ENCODE assay signal across 23 cellular contexts in genomic region chr1:20148571-20149500, GRCh38. TPM values are rescaled to one million over a fixed set of nuclear protein-coding genes. Genes with fewer than 3 reads are reported as not detected.
"Had no signal": no experiment of that assay in that cellular context is flagged by ENCODE, and none has a peak within 500 bp of the region (broad histone marks: within the 10 kb centered on the region; RNA-seq: fewer than 3 reads in every experiment).

No MANE protein-coding gene starts in this region.

- H3K27ac Mint-ChIP-seq: activated B cell treated with CpG ODN at 0.5 μM for 24 hours; activated CD4-positive, alpha-beta T cell treated with anti-CD3 and anti-CD28 coated beads, Interleukin-2, amount 10 ng/mL, durations not matched to agents 24 days and 14 days; activated naive CD8-positive, alpha-beta T cell treated with anti-CD3 and anti-CD28 coated beads for 36 hours; T-cell had no signal

- H3K9me3 Mint-ChIP-seq: activated B cell treated with CpG ODN at 0.5 μM for 24 hours; activated CD4-positive, alpha-beta T cell treated with anti-CD3 and anti-CD28 coated beads, Interleukin-2, amount 10 ng/mL, durations not matched to agents 24 days and 14 days; activated naive CD8-positive, alpha-beta T cell treated with anti-CD3 and anti-CD28 coated beads for 36 hours; activated T-cell treated with anti-CD3 and anti-CD28 coated beads, Interleukin-2, amount 50 U/mL, for 4 hours; T-cell had no signal

- H3K4me3 ChIP-seq: SK-N-MC had no signal

- H3K27ac ChIP-seq: SK-N-MC had no signal

- H3K4me3 Mint-ChIP-seq: activated B cell treated with CpG ODN at 0.5 μM for 24 hours; activated CD4-positive, alpha-beta T cell treated with anti-CD3 and anti-CD28 coated beads, Interleukin-2, amount 10 ng/mL, durations not matched to agents 24 days and 14 days; activated naive CD8-positive, alpha-beta T cell treated with anti-CD3 and anti-CD28 coated beads for 36 hours; activated T-cell treated with anti-CD3 and anti-CD28 coated beads, Interleukin-2, amount 50 U/mL, for 4 hours; T-cell had no signal

- H3K36me3 Mint-ChIP-seq: activated naive CD8-positive, alpha-beta T cell treated with anti-CD3 and anti-CD28 coated beads for 36 hours; T-cell had no signal

- ATAC-seq: activated T-cell treated with anti-CD3 and anti-CD28 coated beads, Interleukin-2, amount 50 U/mL, for 4 hours; PC-3; T-cell had no signal

- DNase-seq: activated B cell treated with CpG ODN at 0.5 μM for 24 hours; activated CD4-positive, alpha-beta T cell treated with anti-CD3 and anti-CD28 coated beads for 1 hour; activated CD4-positive, alpha-beta T cell treated with anti-CD3 and anti-CD28 coated beads, Interleukin-2, amount 10 ng/mL, durations not matched to agents 24 days and 14 days; activated CD4-positive, alpha-beta T cell treated with anti-CD3 and anti-CD28 coated beads, Interleukin-2, amount 50 U/mL, for 48 hours; activated effector memory CD4-positive, alpha-beta T cell treated with anti-CD3 and anti-CD28 coated beads, Interleukin-2, amount 50 U/mL, for 16 hours; activated naive CD4-positive, alpha-beta T cell treated with Interleukin-2 at 50 U/mL for 16 hours; activated naive CD8-positive, alpha-beta T cell treated with anti-CD3 and anti-CD28 coated beads for 36 hours; activated T-cell treated with anti-CD3 and anti-CD28 coated beads, Interleukin-2, amount 50 U/mL, for 4 hours; IMR-90; Kasumi-1; KBM-7; NCI-H1105 treated with DMSO at 0.1 percent for 48 hours; NCI-H1436 treated with DMSO at 0.1 percent for 48 hours; NCI-H187; NCI-H2081; NCI-H446; NCI-H524; PC-3; T-cell; T-helper 2 cell; T1000 had no signal

- H3K27me3 Mint-ChIP-seq: activated B cell treated with CpG ODN at 0.5 μM for 24 hours; activated CD4-positive, alpha-beta T cell treated with anti-CD3 and anti-CD28 coated beads, Interleukin-2, amount 10 ng/mL, durations not matched to agents 24 days and 14 days; activated naive CD8-positive, alpha-beta T cell treated with anti-CD3 and anti-CD28 coated beads for 36 hours; T-cell had no signal

RNA-seq across cellular contexts. Expression of gene PLA2G2F, which starts 9.7 kb away (rescaled TPM):
- total RNA-seq: activated B cell treated with CpG ODN at 0.5 μM for 24 hours; activated CD4-positive, alpha-beta T cell treated with anti-CD3 and anti-CD28 coated beads, Interleukin-2, amount 10 ng/mL, durations not matched to agents 24 days and 14 days; activated naive CD8-positive, alpha-beta T cell treated with anti-CD3 and anti-CD28 coated beads for 36 hours; activated T-cell treated with anti-CD3 and anti-CD28 coated beads, Interleukin-2, amount 50 U/mL, for 4 hours; IMR-90; T-cell had no signal
- polyA plus RNA-seq: adipose tissue, IMR-90 had no signal

RNA-seq across cellular contexts. Expression of gene PLA2G2D, which starts 29.5 kb away (rescaled TPM):
- total RNA-seq: activated CD4-positive, alpha-beta T cell treated with anti-CD3 and anti-CD28 coated beads, Interleukin-2, amount 10 ng/mL, durations not matched to agents 24 days and 14 days; activated naive CD8-positive, alpha-beta T cell treated with anti-CD3 and anti-CD28 coated beads for 36 hours; activated T-cell treated with anti-CD3 and anti-CD28 coated beads, Interleukin-2, amount 50 U/mL, for 4 hours; IMR-90; PC-3; T-cell had no signal
- polyA plus RNA-seq: IMR-90 had no signal

RNA-seq across cellular contexts. Expression of gene UBXN10, which starts 37.1 kb away (rescaled TPM):
- total RNA-seq: IMR-90, PC-3 had no signal
- polyA plus RNA-seq: IMR-90 had no signal

RNA-seq across cellular contexts. Expression of gene PLA2G2C, which starts 37.5 kb away (rescaled TPM):
- total RNA-seq: activated B cell treated with CpG ODN at 0.5 μM for 24 hours; activated naive CD8-positive, alpha-beta T cell treated with anti-CD3 and anti-CD28 coated beads for 36 hours; activated T-cell treated with anti-CD3 and anti-CD28 coated beads, Interleukin-2, amount 50 U/mL, for 4 hours; IMR-90; PC-3 had no signal
- polyA plus RNA-seq: adipose tissue, IMR-90 had no signal
